ENCODE assay signal across 8 cellular contexts in genomic region chr10:12068467-12069269, GRCh38. TPM values are rescaled to one million over a fixed set of nuclear protein-coding genes. Genes with fewer than 3 reads are reported as not detected.
DNase-seq lines count a peak whose midpoint lies in the region; ATAC-seq and TF ChIP-seq lines count a peak whose summit lies in the region.

Gene DHTKD1, plus strand, starts transcription at chr10:12068954. Its CDS starts 80 bp downstream, at chr10:12069034.

- H3K27ac ChIP-seq in RWPE2 (ENCODE audit: poor library complexity, severe bottlenecking): peak within 1 kb of the TSS; percentile 62

- H3K36me3 Mint-ChIP-seq in natural killer cell treated with Interleukin-12 subunit alpha and Interleukin-12 subunit beta and Interleukin-15 and Interleukin-18, amount 100 ng/mL, for 72 hours: no peaks in the 10 kb centered on the region

- peak; percentile 17 for TF ChIP-seq CTCF in RWPE2 (IDR thresholded peaks at IDR 0.05; ENCODE audit: poor library complexity, severe bottlenecking)

- H3K4me3 Mint-ChIP-seq in natural killer cell treated with Interleukin-12 subunit alpha and Interleukin-12 subunit beta and Interleukin-15 and Interleukin-18, amount 100 ng/mL, for 72 hours: peak within 1 kb of the TSS; percentile 84

- H3K36me3 ChIP-seq in RWPE2 (ENCODE audit: low read depth): no peaks in the 10 kb centered on the region

- H3K4me1 Mint-ChIP-seq in natural killer cell treated with Interleukin-12 subunit alpha and Interleukin-12 subunit beta and Interleukin-15 and Interleukin-18, amount 100 ng/mL, for 72 hours (ENCODE audit: low read depth in 2 of 2): peaks cover 9 to 18% of the 10 kb centered on the region in 2 donors

- H3K9me3 Mint-ChIP-seq in natural killer cell treated with Interleukin-12 subunit alpha and Interleukin-12 subunit beta and Interleukin-15 and Interleukin-18, amount 100 ng/mL, for 72 hours: no peaks in the 10 kb centered on the region

- no peaks in the 10 kb centered on the region for H3K27me3 ChIP-seq in RWPE2 (ENCODE audit: insufficient read depth, poor library complexity, severe bottlenecking)

- H3K27me3 Mint-ChIP-seq in natural killer cell treated with Interleukin-12 subunit alpha and Interleukin-12 subunit beta and Interleukin-15 and Interleukin-18, amount 100 ng/mL, for 72 hours: no peaks in the 10 kb centered on the region

- H3K4me3 ChIP-seq in RWPE2 (ENCODE audit: severe bottlenecking): peak within 1 kb of the TSS; percentile 95

- ATAC-seq in RWPE2 (ENCODE audit: low read depth): peak; percentile 96
- ATAC-seq in natural killer cell treated with Interleukin-12 subunit alpha and Interleukin-12 subunit beta and Interleukin-15 and Interleukin-18, amount 100 ng/mL, for 72 hours: peak; percentile 99
- ATAC-seq in stimulated activated naive CD8-positive, alpha-beta T cell treated with anti-CD3 and anti-CD28 coated beads, Interleukin-15, Interleukin-2, amounts not matched to agents 100 U/mL and 50 U/mL, for 24 hours: peak; percentile 99

- DNase-seq in ELR (ENCODE audit: low read depth) (peak; percentile 98), H4 (ENCODE audit: low spot score) (peak; percentile 92), LoVo (ENCODE audit: low spot score) (peak; percentile 97), RWPE2 (ENCODE audit: low spot score) (peak; percentile 97), fibroblast of peridontal ligament (ENCODE audit: extremely low read depth) (peak; percentile 89)
- DNase-seq in activated T-helper 9 cell treated with anti-CD3 and anti-CD28 coated beads, Interleukin-2, amount 50 U/mL, for 16 hours (ENCODE audit: low read depth): peak; percentile 99
- peak; percentile 99 for DNase-seq in natural killer cell treated with Interleukin-12 subunit alpha and Interleukin-12 subunit beta and Interleukin-15 and Interleukin-18, amount 100 ng/mL, for 72 hours (ENCODE audit: low spot score)
- DNase-seq in stimulated activated naive CD8-positive, alpha-beta T cell treated with anti-CD3 and anti-CD28 coated beads, Interleukin-15, Interleukin-2, amounts not matched to agents 100 U/mL and 50 U/mL, for 24 hours: peak; percentile 100

- H3K9me3 ChIP-seq in RWPE2 (ENCODE audit: severe bottlenecking): no peaks in the 10 kb centered on the region

- peak within 1 kb of the TSS; percentile 77 to 85 for H3K27ac Mint-ChIP-seq in natural killer cell treated with Interleukin-12 subunit alpha and Interleukin-12 subunit beta and Interleukin-15 and Interleukin-18, amount 100 ng/mL, for 72 hours

- H3K4me1 ChIP-seq in RWPE2 (ENCODE audit: insufficient read depth, poor library complexity, severe bottlenecking): peaks cover 6% of the 10 kb centered on the region

RNA-seq across cellular contexts. Expression of gene DHTKD1, which starts in this region (rescaled TPM):
- 7.8 and 8.3 TPM in 2 replicates for total RNA-seq in H4 (2014; rRNA removed; shearing (Covaris generic))
- total RNA-seq in natural killer cell treated with Interleukin-12 subunit alpha and Interleukin-12 subunit beta and Interleukin-15 and Interleukin-18, amount 100 ng/mL, for 72 hours: 10 to 100 TPM; 28.9 to 31.5 TPM

Comparison
In these comparisons a context has a peak if more than half of its experiments do, and no peak if none do; other contexts are left out.
1. Peak in every context shown above with its lines: DNase-seq, ATAC-seq, H3K4me3 ChIP-seq and H3K27ac ChIP-seq.